Comparison of ENCODE assay signal across 8 cellular contexts in the genomic region with DNA sequence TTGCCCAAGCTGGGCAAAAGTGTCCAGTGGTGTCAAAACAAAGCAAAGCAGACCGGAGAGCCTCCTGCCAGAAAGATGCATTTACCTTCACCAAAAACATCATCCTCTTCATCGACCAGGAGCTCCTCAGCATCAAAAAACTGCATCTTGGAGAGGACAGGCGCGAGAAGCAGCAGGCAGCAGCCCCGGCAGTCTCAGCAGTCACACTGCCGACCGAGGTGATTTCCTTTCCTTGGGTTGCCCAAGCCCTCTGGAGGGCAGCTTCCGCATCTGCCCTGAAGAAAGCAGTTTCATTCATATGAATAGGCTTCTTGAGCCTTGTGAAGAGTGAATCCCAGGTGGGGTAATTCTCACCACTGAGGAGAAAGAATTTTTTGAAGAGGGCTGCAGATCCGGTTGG. TPM values are rescaled to one million over a fixed set of nuclear protein-coding genes. Genes with fewer than 3 reads are reported as not detected.
DNase-seq lines count a peak whose midpoint lies in the region; ATAC-seq and TF ChIP-seq lines count a peak whose summit lies in the region.

A gene with protein sequence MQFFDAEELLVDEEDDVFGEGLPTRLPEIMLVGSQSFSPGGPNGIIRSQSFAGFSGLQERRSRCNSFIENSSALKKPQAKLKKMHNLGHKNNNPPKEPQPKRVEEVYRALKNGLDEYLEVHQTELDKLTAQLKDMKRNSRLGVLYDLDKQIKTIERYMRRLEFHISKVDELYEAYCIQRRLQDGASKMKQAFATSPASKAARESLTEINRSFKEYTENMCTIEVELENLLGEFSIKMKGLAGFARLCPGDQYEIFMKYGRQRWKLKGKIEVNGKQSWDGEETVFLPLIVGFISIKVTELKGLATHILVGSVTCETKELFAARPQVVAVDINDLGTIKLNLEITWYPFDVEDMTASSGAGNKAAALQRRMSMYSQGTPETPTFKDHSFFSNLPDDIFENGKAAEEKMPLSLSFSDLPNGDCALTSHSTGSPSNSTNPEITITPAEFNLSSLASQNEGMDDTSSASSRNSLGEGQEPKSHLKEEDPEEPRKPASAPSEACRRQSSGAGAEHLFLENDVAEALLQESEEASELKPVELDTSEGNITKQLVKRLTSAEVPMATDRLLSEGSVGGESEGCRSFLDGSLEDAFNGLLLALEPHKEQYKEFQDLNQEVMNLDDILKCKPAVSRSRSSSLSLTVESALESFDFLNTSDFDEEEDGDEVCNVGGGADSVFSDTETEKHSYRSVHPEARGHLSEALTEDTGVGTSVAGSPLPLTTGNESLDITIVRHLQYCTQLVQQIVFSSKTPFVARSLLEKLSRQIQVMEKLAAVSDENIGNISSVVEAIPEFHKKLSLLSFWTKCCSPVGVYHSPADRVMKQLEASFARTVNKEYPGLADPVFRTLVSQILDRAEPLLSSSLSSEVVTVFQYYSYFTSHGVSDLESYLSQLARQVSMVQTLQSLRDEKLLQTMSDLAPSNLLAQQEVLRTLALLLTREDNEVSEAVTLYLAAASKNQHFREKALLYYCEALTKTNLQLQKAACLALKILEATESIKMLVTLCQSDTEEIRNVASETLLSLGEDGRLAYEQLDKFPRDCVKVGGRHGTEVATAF (minus strand): TSS at position 208 of the 400 bp plus-strand sequence. CDS start 62 bp downstream, at position 146.

- H3K4me1 Mint-ChIP-seq in endothelial cell (ENCODE audit: unreplicated experiment), result peaks cover 18% of the 10 kb centered on the region

- H3K36me3 ChIP-seq in smooth muscle cell (ENCODE audit: low read depth) (no peaks in the 10 kb centered on the region), sigmoid colon (no peaks in the 10 kb centered on the region), MM.1S (replicated peaks; ENCODE audit: insufficient read depth, low read length) (no peaks in the 10 kb centered on the region)

- H3K27ac Mint-ChIP-seq in endothelial cell (ENCODE audit: unreplicated experiment), result no peak within 1 kb of the TSS

- no peak for TF ChIP-seq EP300 in sigmoid colon (IDR thresholded peaks at IDR 0.05)

- H3K4me1 ChIP-seq in smooth muscle cell (ENCODE audit: low read depth) (peaks cover 30% of the 10 kb centered on the region), sigmoid colon (peaks cover 0 to 22% (median 11%) of the 10 kb centered on the region in 4 donors), MM.1S (ENCODE audit: low read length) (peaks cover 15% of the 10 kb centered on the region)

- H3K9ac ChIP-seq in smooth muscle cell (ENCODE audit: low read depth) (no peak within 1 kb of the TSS), MM.1S (ENCODE audit: low read length) (no peak within 1 kb of the TSS)

- H3K9me3 ChIP-seq in smooth muscle cell (replicated peaks; ENCODE audit: low read depth) (no peaks in the 10 kb centered on the region), sigmoid colon (no peaks in the 10 kb centered on the region), MM.1S (replicated peaks; ENCODE audit: insufficient read depth, low read length) (no peaks in the 10 kb centered on the region)

- no peak within 1 kb of the TSS for H3K4me3 ChIP-seq in smooth muscle cell
- H3K4me3 ChIP-seq in sigmoid colon, result no peak within 1 kb of the TSS
- H3K4me3 ChIP-seq in MM.1S (ENCODE audit: low read length), result no peak within 1 kb of the TSS

- no peak within 1 kb of the TSS for H3K4me3 Mint-ChIP-seq in endothelial cell (ENCODE audit: unreplicated experiment)

- H3K27ac ChIP-seq in smooth muscle cell (ENCODE audit: low read depth), result no peak within 1 kb of the TSS
- H3K27ac ChIP-seq in sigmoid colon, result no peak within 1 kb of the TSS
- H3K27ac ChIP-seq in MM.1S (ENCODE audit: low read length), result no peak within 1 kb of the TSS

- no peaks in the 10 kb centered on the region for H3K79me2 ChIP-seq in smooth muscle cell (ENCODE audit: low read depth)
- H3K79me2 ChIP-seq in MM.1S (ENCODE audit: low read length), result no peaks in the 10 kb centered on the region

- peak; percentile 71 for DNase-seq in activated CD4-positive, alpha-beta T cell treated with anti-CD3 and anti-CD28 coated beads, Interleukin-2, amount 50 U/mL, for 1 hour
- peak; percentile 52 for DNase-seq in endothelial cell (ENCODE audit: low spot score)
- DNase-seq in smooth muscle cell (lab: John Stamatoyannopoulos, UW; ENCODE audit: unreplicated experiment), result no peak
- no peak for DNase-seq in sigmoid colon
- DNase-seq in MM.1S, result no peak

- H4K20me1 ChIP-seq in smooth muscle cell (ENCODE audit: low read depth) (no peaks in the 10 kb centered on the region), MM.1S (ENCODE audit: insufficient read depth, low read length) (no peaks in the 10 kb centered on the region)

- no peaks in the 10 kb centered on the region for H3K36me3 Mint-ChIP-seq in endothelial cell (ENCODE audit: low read depth, unreplicated experiment)

- no peaks in the 10 kb centered on the region for H3K9me2 ChIP-seq in MM.1S (replicated peaks; ENCODE audit: insufficient read depth, low read length)

- 27% methylated on average over 9 of the region's 9 CpGs for WGBS in smooth muscle cell (ENCODE audit: low lambda C conversion rate)
- WGBS in sigmoid colon, 2 donors, result 45 to 73% methylated on average over 9 of the region's 9 CpGs

- peak within 1 kb of the TSS; percentile 54 for H3K4me2 ChIP-seq in smooth muscle cell
- no peak within 1 kb of the TSS for H3K4me2 ChIP-seq in MM.1S (ENCODE audit: low read depth, low read length)

- TF ChIP-seq POLR2A in sigmoid colon (IDR thresholded peaks at IDR 0.05), result no peak

- peaks cover 2% of the 10 kb centered on the region for H3K27me3 Mint-ChIP-seq in endothelial cell (ENCODE audit: unreplicated experiment)

- intact Hi-C loops in sigmoid colon (cut with DNase I), result no loop called here

- H3K27me3 ChIP-seq in smooth muscle cell (ENCODE audit: low read depth) (no peaks in the 10 kb centered on the region), sigmoid colon (no peaks in the 10 kb centered on the region), MM.1S (replicated peaks; ENCODE audit: insufficient read depth, low read length) (peaks cover 66% of the 10 kb centered on the region)

- ATAC-seq in GM18907 (IDR thresholded peaks at IDR 0.05; ENCODE audit: unreplicated experiment) (peak; percentile 43), HG03565 (IDR thresholded peaks at IDR 0.05; ENCODE audit: unreplicated experiment) (peak; percentile 23), GM21717 (IDR thresholded peaks at IDR 0.05; ENCODE audit: unreplicated experiment) (no peak)

- H3K9me3 Mint-ChIP-seq in endothelial cell (ENCODE audit: unreplicated experiment), result no peaks in the 10 kb centered on the region

- TF ChIP-seq CTCF in endothelial cell (IDR thresholded peaks at IDR 0.05; ENCODE audit: unreplicated experiment) (no peak), smooth muscle cell (IDR thresholded peaks at IDR 0.05; ENCODE audit: borderline replicate concordance, insufficient read depth, poor library complexity, severe bottlenecking) (no peak), sigmoid colon (IDR thresholded peaks at IDR 0.05) (no peak), MM.1S (IDR thresholded peaks at IDR 0.05; ENCODE audit: low read length) (no peak)

- H2AFZ ChIP-seq in smooth muscle cell (ENCODE audit: low read depth) (no peak within 1 kb of the TSS), MM.1S (ENCODE audit: low read length) (no peak within 1 kb of the TSS)

- H3F3A ChIP-seq in smooth muscle cell (ENCODE audit: low read depth), result peaks cover 3% of the 10 kb centered on the region
- H3F3A ChIP-seq in MM.1S (ENCODE audit: insufficient read depth, low read length), result 0 out of 2 replicates have a peak, but pooled peaks cover 3% of the 10 kb centered on the region

RNA-seq across cellular contexts. Expression of the gene that starts here (rescaled TPM):
- total RNA-seq in endothelial cell (ENCODE audit: unreplicated experiment) (1.1 TPM), smooth muscle cell (5.6 and 6.6 TPM in 2 replicates), sigmoid colon (10 to 100 TPM in 1 of 4 donors, 1 to 10 TPM in 3; 6.1 to 10.9 (median 6.7) TPM)
- polyA plus RNA-seq in smooth muscle cell (2.3 and 7.6 TPM in 2 replicates), sigmoid colon (10 to 100 TPM in 1 of 3 donors, 1 to 10 TPM in 2; 1.6 to 29.7 (median 1.8) TPM)

Comparison
In these comparisons a context has a peak if more than half of its experiments do, and no peak if none do; other contexts are left out.
1. DNase-seq: peak in activated CD4-positive, alpha-beta T cell treated with anti-CD3 and anti-CD28 coated beads, Interleukin-2, amount 50 U/mL, for 1 hour (single experiment) and endothelial cell (single experiment); none in smooth muscle cell (single experiment), sigmoid colon (single experiment) and MM.1S (single experiment).